Comparison of ENCODE assay signal across 8 cellular contexts in genomic region chr12:53219116-53219955, GRCh38. TPM values are rescaled to one million over a fixed set of nuclear protein-coding genes. Genes with fewer than 3 reads are reported as not detected.
A peak's percentile ranks its signal among the peaks of the same experiment; 100 is the strongest.
DNase-seq lines count a peak whose midpoint lies in the region; TF ChIP-seq lines count a peak whose summit lies in the region.

No MANE protein-coding gene starts in this region.

- no peak for TF ChIP-seq POLR2A in Peyer's patch (IDR thresholded peaks at IDR 0.05)

- no peak for TF ChIP-seq CTCF in Peyer's patch (IDR thresholded peaks at IDR 0.05)

- H3K27me3 ChIP-seq in Peyer's patch = no peaks in the 10 kb centered on the region
- H3K27me3 ChIP-seq in iPS-20b (ENCODE audit: insufficient read depth, low read length) = peaks cover 42% of the 10 kb centered on the region

- H3K4me3 ChIP-seq in Peyer's patch (peak overlapping the region; percentile 47 to 77 (median 69)), iPS-20b (ENCODE audit: low read length) (peak overlapping the region; percentile 71)

- H3K36me3 ChIP-seq in Peyer's patch (no peaks in the 10 kb centered on the region), iPS-20b (ENCODE audit: insufficient read depth, low read depth, low read length) (peaks cover 12% of the 10 kb centered on the region)

- H3K4me1 ChIP-seq in Peyer's patch (peaks cover 0 to 62% (median 17%) of the 10 kb centered on the region in 4 donors), iPS-20b (ENCODE audit: insufficient read depth, low read length) (peaks cover 59% of the 10 kb centered on the region)

- H3K9me3 ChIP-seq in Peyer's patch (no peaks in the 10 kb centered on the region), iPS-20b (ENCODE audit: insufficient read depth, low read depth, low read length) (no peaks in the 10 kb centered on the region)

- DNase-seq in NOMO-1 (lab: John Stamatoyannopoulos, UW; ENCODE audit: unreplicated experiment in 2 of 2) (peak; percentile 19 to 31), NOMO-1 treated with dmso at 0.1 percent for 144 hours (lab: John Stamatoyannopoulos, UW; ENCODE audit: unreplicated experiment) (no peak), Peyer's patch (peak in 2 of 3 donors; percentile 54 to 64), amniotic epithelial cell (ENCODE audit: low read depth) (peak; percentile 51), NCI-H82 (lab: John Stamatoyannopoulos, UW) (no peak), NCI-H226 (no peak)
- DNase-seq in stimulated activated CD4-positive, alpha-beta T cell treated with anti-CD3 and anti-CD28 coated beads, Interleukin-1b, Interleukin-23, amount 100 ng/mL, for 48 hours = peak; percentile 66

- H3K9ac ChIP-seq in iPS-20b (ENCODE audit: low read depth, low read length) = peak overlapping the region; percentile 71; the same call in 1 of the 2 replicates

- peak overlapping the region; percentile 96 to 99 (median 96) for H3K27ac ChIP-seq in Peyer's patch
- H3K27ac ChIP-seq in iPS-20b (ENCODE audit: low read length) = no peak overlapping the region

RNA-seq across cellular contexts. Expression of gene ITGB7, which starts 12.3 kb away (rescaled TPM):
- total RNA-seq in Peyer's patch = 10 to 100 TPM in 1 of 4 donors, 1 to 10 TPM in 3; 3.8 to 66.0 (median 4.4) TPM

RNA-seq across cellular contexts. Expression of gene RARG, which starts 12.7 kb away (rescaled TPM):
- total RNA-seq in Peyer's patch = 10 to 100 TPM in 1 of 4 donors, 1 to 10 TPM in 3; 1.9 to 10.7 (median 5.7) TPM

RNA-seq across cellular contexts. Expression of gene CSAD, which starts 38.6 kb away (rescaled TPM):
- 100 to 1,000 TPM in 2 of 4 donors, 10 to 100 TPM in 2; 36.1 to 154 (median 109) TPM for total RNA-seq in Peyer's patch

RNA-seq across cellular contexts. Expression of gene ZNF740, which starts 38.8 kb away (rescaled TPM):
- 10 to 100 TPM; 11.9 to 38.8 (median 23.1) TPM for total RNA-seq in Peyer's patch

RNA-seq across cellular contexts. Expression of gene ESPL1, which starts 48.8 kb away (rescaled TPM):
- 100 to 1,000 TPM in 1 of 4 donors, 10 to 100 TPM in 3; 47.0 to 108 (median 87.0) TPM for total RNA-seq in Peyer's patch

Comparison
In these comparisons a context has a peak if more than half of its experiments do, and no peak if none do; other contexts are left out.
1. DNase-seq: peak in NOMO-1 (2 of 2), Peyer's patch (2 of 3), amniotic epithelial cell (single experiment) and stimulated activated CD4-positive, alpha-beta T cell treated with anti-CD3 and anti-CD28 coated beads, Interleukin-1b, Interleukin-23, amount 100 ng/mL, for 48 hours (single experiment); none in NOMO-1 treated with dmso at 0.1 percent for 144 hours (single experiment), NCI-H82 (single experiment) and NCI-H226 (single experiment).